Comparison of ENCODE assay signal across 9 cellular contexts in genomic region chr16:2519711-2520080, GRCh38. TPM values are rescaled to one million over a fixed set of nuclear protein-coding genes. Genes with fewer than 3 reads are reported as not detected.
DNase-seq lines count a peak whose midpoint lies in the region; ATAC-seq and TF ChIP-seq lines count a peak whose summit lies in the region.
"Had no signal": no experiment of that assay in that cellular context is flagged by ENCODE, and none has a peak within 500 bp of the region (broad histone marks: within the 10 kb centered on the region; RNA-seq: fewer than 3 reads in every experiment).

No MANE protein-coding gene starts in this region.

- ATAC-seq in psoas muscle (peak in 3 of 4 donors; percentile 2 to 12 (median 4)), GM18498 (IDR thresholded peaks at IDR 0.05; ENCODE audit: unreplicated experiment) (no peak)

- no peak for TF ChIP-seq POLR2A in esophagus squamous epithelium (IDR thresholded peaks at IDR 0.05)

- H2AFZ ChIP-seq in SU-DHL-6 (ENCODE audit: low read depth, low read length, severe bottlenecking): no peak overlapping the region

- intact Hi-C loops in Calu3 (cut with micrococcal nuclease; ENCODE audit: unreplicated experiment) (no loop called here), esophagus squamous epithelium (cut with DNase I) (no loop called here), psoas muscle (cut with DNase I) (no loop called here)

- peaks cover 55% of the 10 kb centered on the region for H3K4me1 Mint-ChIP-seq in Calu3 (ENCODE audit: low read depth, unreplicated experiment)

- TF ChIP-seq CTCF in Calu3 (IDR thresholded peaks at IDR 0.05; ENCODE audit: unreplicated experiment) (no peak), SU-DHL-6 (IDR thresholded peaks at IDR 0.05; ENCODE audit: insufficient read depth, low read length, poor library complexity, severe bottlenecking) (no peak), esophagus squamous epithelium (IDR thresholded peaks at IDR 0.05) (no peak), psoas muscle (IDR thresholded peaks at IDR 0.05) (no peak)

- no peaks in the 10 kb centered on the region for H3K27me3 Mint-ChIP-seq in Calu3 (ENCODE audit: unreplicated experiment)

- no peaks in the 10 kb centered on the region for H3K9me3 ChIP-seq in SU-DHL-6 (ENCODE audit: insufficient read depth, low read length)
- H3K9me3 ChIP-seq in esophagus squamous epithelium: no peaks in the 10 kb centered on the region
- no peaks in the 10 kb centered on the region for H3K9me3 ChIP-seq in psoas muscle

- H3K27me3 ChIP-seq in SU-DHL-6 (ENCODE audit: low read length) (no peaks in the 10 kb centered on the region), esophagus squamous epithelium (no peaks in the 10 kb centered on the region), psoas muscle (ENCODE audit: insufficient read depth in 3 of 3, low read length in 2 of 3) (no peaks in the 10 kb centered on the region)

- H3K4me1 ChIP-seq in esophagus squamous epithelium (peaks cover 57 to 75% (median 58%) of the 10 kb centered on the region in 3 donors), psoas muscle (peaks cover 60% of the 10 kb centered on the region)

- BruUV-seq in Calu3 (replicated peaks; lab: Mats Ljungman, UMichigan): no TSS peak

- no peaks in the 10 kb centered on the region for H3K9me2 ChIP-seq in SU-DHL-6 (replicated peaks; ENCODE audit: insufficient read depth, low read length)

- CTCF ChIA-PET in Calu3 (lab: Charles Lee): interaction anchor here (0.7 to 1.6 kb wide), 5 partner anchors 8 to 731 kb away, joined by 3 to 11 read pairs (median 3); partner anchors contain the start of gene PDPK1

- H3K4me2 ChIP-seq in SU-DHL-6 (ENCODE audit: low read depth, low read length, poor library complexity, severe bottlenecking): peak overlapping the region; percentile 71

- H3K36me3 Mint-ChIP-seq in Calu3 (ENCODE audit: insufficient read depth, unreplicated experiment): peaks cover 90% of the 10 kb centered on the region

- DNase-seq in Calu3: no peak
- no peak for DNase-seq in esophagus squamous epithelium (lab: John Stamatoyannopoulos, UW)
- peak in 1 of 2 donors; percentile 63 for DNase-seq in psoas muscle
- no peak for DNase-seq in LoVo (ENCODE audit: low spot score)
- no peak for DNase-seq in T-helper 9 cell
- DNase-seq in COR-L47 (lab: John Stamatoyannopoulos, UW): no peak

- peaks cover 60% of the 10 kb centered on the region for H3K79me2 ChIP-seq in SU-DHL-6 (ENCODE audit: insufficient read depth, low read length)

- H3K27ac Mint-ChIP-seq in Calu3 (ENCODE audit: unreplicated experiment): peak overlapping the region; percentile 77

- peak overlapping the region; percentile 52; the same call in 1 of the 2 replicates for H3K27ac ChIP-seq in SU-DHL-6 (ENCODE audit: low read depth, low read length)
- peak overlapping the region; percentile 93 to 100 (median 98) for H3K27ac ChIP-seq in esophagus squamous epithelium
- H3K27ac ChIP-seq in psoas muscle: peak overlapping the region; percentile 95

- H3K9me3 Mint-ChIP-seq in Calu3 (ENCODE audit: low read depth, unreplicated experiment): no peaks in the 10 kb centered on the region

- no peaks in the 10 kb centered on the region for H4K20me1 ChIP-seq in SU-DHL-6 (ENCODE audit: low read depth, low read length)

- H3K4me3 ChIP-seq in SU-DHL-6 (ENCODE audit: insufficient read depth, low read length, poor library complexity, severe bottlenecking): peak overlapping the region; percentile 37
- peak overlapping the region in 3 of 4 donors; percentile 50 to 85 (median 75) for H3K4me3 ChIP-seq in esophagus squamous epithelium
- peak overlapping the region; percentile 73 for H3K4me3 ChIP-seq in psoas muscle

- 0 out of 2 replicates have a peak, but pooled peaks cover 7% of the 10 kb centered on the region for H3F3A ChIP-seq in SU-DHL-6 (ENCODE audit: insufficient read depth)

- H3K9ac ChIP-seq in SU-DHL-6 (ENCODE audit: low read length): peak overlapping the region; percentile 63; the same call in 1 of the 2 replicates

- WGBS in esophagus squamous epithelium, 2 donors: 38 to 46% methylated on average over 12 to 19 of the region's 22 CpGs
- 39 to 46% (median 43%) methylated on average over 22 of the region's 22 CpGs for WGBS in psoas muscle, 3 donors

- peak overlapping the region; percentile 83 for H3K4me3 Mint-ChIP-seq in Calu3 (ENCODE audit: low read depth, unreplicated experiment)

- H3K36me3 ChIP-seq in SU-DHL-6 (ENCODE audit: low read length) (no peaks in the 10 kb centered on the region), esophagus squamous epithelium (peaks cover 10 to 53% (median 23%) of the 10 kb centered on the region in 3 donors), psoas muscle (ENCODE audit: insufficient read depth in 1 of 2, low read depth in 1 of 2) (peaks cover 0 to 35% of the 10 kb centered on the region in 2 donors)

RNA-seq across cellular contexts. Expression of gene AMDHD2, which starts 0.5 kb away (rescaled TPM):
- 60.2 and 65.1 TPM in 2 replicates for total RNA-seq in Calu3 (2022)
- 10 to 100 TPM; 11.6 to 23.9 (median 17.5) TPM for total RNA-seq in esophagus squamous epithelium
- 10 to 100 TPM in 1 of 4 donors, 1 to 10 TPM in 3; 5.7 to 12.4 (median 9.3) TPM for total RNA-seq in psoas muscle
- 10 to 100 TPM in 2 of 3 donors, 1 to 10 TPM in 1; 5.4 to 12.6 (median 11.8) TPM for polyA plus RNA-seq in psoas muscle

RNA-seq across cellular contexts. Expression of gene ATP6V0C, which starts 5.9 kb away (rescaled TPM):
- 260 and 262 TPM in 2 replicates for total RNA-seq in Calu3 (2022)
- total RNA-seq in esophagus squamous epithelium: 100 to 1,000 TPM in 2 of 4 donors, 10 to 100 TPM in 2; 70.8 to 196 (median 125) TPM
- total RNA-seq in psoas muscle: 100 to 1,000 TPM; 116 to 193 (median 182) TPM
- polyA plus RNA-seq in psoas muscle: 100 to 1,000 TPM; 165 to 241 (median 174) TPM

RNA-seq across cellular contexts. Expression of gene CEMP1, which starts 11.5 kb away (rescaled TPM):
- total RNA-seq in Calu3 (2022): 0.86 and 0.90 TPM in 2 replicates
- under 1 TPM in 1 of 4 donors, not detected in 3; 0.76 TPM for total RNA-seq in esophagus squamous epithelium
- under 1 TPM in 1 of 4 donors, not detected in 3; 0.22 TPM for total RNA-seq in psoas muscle
- polyA plus RNA-seq in psoas muscle: under 1 TPM; 0.16 to 0.32 (median 0.17) TPM
- total RNA-seq: M059J had no signal

RNA-seq across cellular contexts. Expression of gene PDPK1, which starts 18.1 kb away (rescaled TPM):
- 57.4 and 62.4 TPM in 2 replicates for total RNA-seq in Calu3 (2022)
- total RNA-seq in esophagus squamous epithelium: 10 to 100 TPM; 18.3 to 28.2 (median 23.3) TPM
- 10 to 100 TPM; 29.7 to 44.5 (median 36.6) TPM for total RNA-seq in psoas muscle
- polyA plus RNA-seq in psoas muscle: 10 to 100 TPM; 12.9 to 32.6 (median 14.3) TPM

RNA-seq across cellular contexts. Expression of gene TBC1D24, which starts 44.8 kb away (rescaled TPM):
- total RNA-seq in Calu3 (2022) (31.3 and 33.3 TPM in 2 replicates), esophagus squamous epithelium (1 to 10 TPM; 3.1 to 4.6 (median 3.7) TPM), psoas muscle (1 to 10 TPM; 6.0 to 8.9 (median 6.5) TPM)
- 1 to 10 TPM; 3.2 to 5.4 (median 4.8) TPM for polyA plus RNA-seq in psoas muscle
